ENCODE assay signal across 16 cellular contexts in the genomic region with DNA sequence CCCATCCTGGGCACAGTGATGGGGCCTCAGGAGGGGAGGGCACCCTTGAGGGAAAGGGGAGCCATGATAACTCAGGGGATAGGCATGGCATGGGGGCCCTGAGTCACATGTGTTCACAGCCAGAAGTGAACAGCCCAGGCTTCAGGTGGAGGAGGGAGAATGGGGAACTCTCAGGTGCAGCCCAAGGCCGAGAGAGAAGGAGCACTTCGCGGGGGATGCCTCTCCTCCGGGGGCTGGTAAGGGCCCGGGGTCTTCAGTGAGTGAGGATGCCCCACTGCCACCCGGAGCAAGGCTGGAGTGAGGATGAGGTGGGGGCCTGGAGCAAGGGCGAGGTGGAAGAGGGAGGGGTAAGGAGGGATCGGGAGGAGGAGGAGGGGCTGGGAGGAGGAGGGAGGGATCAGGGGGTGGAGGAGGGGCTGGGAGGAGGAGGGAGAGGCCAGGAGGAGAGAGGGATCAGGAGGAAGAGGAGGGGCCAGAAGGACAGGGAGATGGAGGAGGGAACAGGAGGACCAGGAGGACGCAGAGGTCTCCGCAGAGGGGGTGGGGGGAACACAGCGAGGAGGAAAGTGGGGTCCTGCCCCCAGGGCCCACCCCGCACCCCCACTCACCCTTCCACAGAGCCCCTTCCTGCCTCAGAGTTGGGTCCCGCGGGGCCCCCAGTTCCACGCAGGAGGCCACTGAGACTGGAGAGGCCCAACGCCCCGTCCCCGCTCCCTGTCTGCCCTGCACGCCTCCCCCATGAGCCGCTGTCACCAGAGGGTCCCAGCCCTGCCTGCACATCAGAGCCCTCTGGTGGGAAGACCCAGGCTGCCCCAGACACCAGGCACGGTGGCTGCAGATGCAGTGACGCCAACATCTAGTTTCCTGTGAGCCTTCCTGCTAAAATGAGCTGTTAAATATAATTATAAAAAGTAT. TPM values are rescaled to one million over a fixed set of nuclear protein-coding genes. Genes with fewer than 3 reads are reported as not detected.
DNase-seq lines count a peak whose midpoint lies in the region; ATAC-seq, FAIRE-seq and TF ChIP-seq lines count a peak whose summit lies in the region.
"Had no signal": no experiment of that assay in that cellular context is flagged by ENCODE, and none has a peak within 500 bp of the region (broad histone marks: within the 10 kb centered on the region; RNA-seq: fewer than 3 reads in every experiment).

No MANE protein-coding gene starts in this region.

- H3K14ac ChIP-seq in neuronal stem cell (ENCODE audit: low read length): peak overlapping the region; percentile 38

- H3K23ac ChIP-seq in neuronal stem cell (ENCODE audit: low read depth, low read length, poor library complexity): peak overlapping the region; percentile 89

- no peak overlapping the region for H3K9ac ChIP-seq in neuronal stem cell (ENCODE audit: low read depth, low read length, poor library complexity)

- peak in 1 of 5 donors; percentile 34 for DNase-seq in CD8-positive, alpha-beta memory T cell
- peak; percentile 33 for DNase-seq in GM23338 (ENCODE audit: low spot score)
- no peak for DNase-seq in bronchial epithelial cell (ENCODE audit: low read depth)
- no peak for DNase-seq in neuronal stem cell (ENCODE audit: low spot score)
- DNase-seq in GM13976 (ENCODE audit: low spot score): no peak
- DNase-seq: activated T-cell treated with anti-CD3 and anti-CD28 coated beads, Interleukin-2, amount 50 U/mL, for 4 hours; NCI-H187 had no signal

- H4K20me1 ChIP-seq in GM23338 (replicated peaks; ENCODE audit: insufficient read depth): no peaks in the 10 kb centered on the region

- peak overlapping the region; percentile 83 for H3K18ac ChIP-seq in neuronal stem cell (ENCODE audit: low read length)

- H3K27me3 Mint-ChIP-seq in CD8-positive, alpha-beta memory T cell: peaks cover 2 to 6% of the 10 kb centered on the region in 2 donors
- H3K27me3 Mint-ChIP-seq in GM23338 (ENCODE audit: insufficient read depth, low read depth, poor library complexity): peaks cover 8% of the 10 kb centered on the region
- H3K27me3 Mint-ChIP-seq: type B pancreatic cell had no signal

- CTCF ChIA-PET in CD8-positive, alpha-beta memory T cell (lab: Charles Lee): no interaction called here

- H3K36me3 ChIP-seq in CD8-positive, alpha-beta memory T cell (ENCODE audit: insufficient read depth, low read length): no peaks in the 10 kb centered on the region
- H3K36me3 ChIP-seq in GM23338 (ENCODE audit: insufficient read depth): no peaks in the 10 kb centered on the region
- H3K36me3 ChIP-seq in bronchial epithelial cell (ENCODE audit: control insufficient read depth, insufficient read depth, low read length): no peaks in the 10 kb centered on the region
- H3K36me3 ChIP-seq in neuronal stem cell (replicated peaks in 1 of 2; ENCODE audit: control insufficient read depth in 2 of 2, insufficient read depth in 2 of 2, low read length in 2 of 2): no peaks in the 10 kb centered on the region

- in situ Hi-C loops in GM13976 (cut with MboI; ENCODE audit: low sequenced_read_pairs, unreplicated experiment): no loop called here

- peak overlapping the region in 5 of 8 donors; percentile 29 to 82 (median 72) for H3K27ac Mint-ChIP-seq in CD8-positive, alpha-beta memory T cell
- no peak overlapping the region for H3K27ac Mint-ChIP-seq in GM23338
- H3K27ac Mint-ChIP-seq: type B pancreatic cell had no signal

- no CpG with 5 or more reads among the region's 22 CpGs for WGBS in neuronal stem cell (ENCODE audit: extremely low coverage in 2 of 2, insufficient read length in 2 of 2, insufficient replicate concordance in 1 of 2), 2 donors

- no peak overlapping the region for H3K4me3 Mint-ChIP-seq in CD8-positive, alpha-beta memory T cell
- H3K4me3 Mint-ChIP-seq in GM23338: no peak overlapping the region
- H3K4me3 Mint-ChIP-seq: type B pancreatic cell had no signal

- H4K8ac ChIP-seq in neuronal stem cell (ENCODE audit: low read depth, low read length): no peak overlapping the region

- H3K36me3 Mint-ChIP-seq in CD8-positive, alpha-beta memory T cell: peaks cover 0 to 3% (median 0%) of the 10 kb centered on the region in 3 donors
- no peaks in the 10 kb centered on the region for H3K36me3 Mint-ChIP-seq in GM23338 (ENCODE audit: low read depth)
- H3K36me3 Mint-ChIP-seq: type B pancreatic cell had no signal

- no peaks in the 10 kb centered on the region for H3K9me3 ChIP-seq in CD8-positive, alpha-beta memory T cell (ENCODE audit: low read length)
- H3K9me3 ChIP-seq in neuronal stem cell (replicated peaks in 1 of 2; ENCODE audit: control insufficient read depth in 2 of 2, insufficient read depth in 1 of 2, low read depth in 1 of 2, low read length in 2 of 2): peaks cover 0 to 5% of the 10 kb centered on the region in 2 donors

- H3K4ac ChIP-seq in neuronal stem cell (ENCODE audit: low read length): no peak overlapping the region

- H3K4me1 Mint-ChIP-seq in CD8-positive, alpha-beta memory T cell: peaks cover 37 to 44% (median 40%) of the 10 kb centered on the region in 3 donors
- peaks cover 3% of the 10 kb centered on the region; the same call in 2 of the 3 replicates for H3K4me1 Mint-ChIP-seq in GM23338

- H3K79me1 ChIP-seq in neuronal stem cell (ENCODE audit: low read depth, low read length): peaks cover 2% of the 10 kb centered on the region

- TF ChIP-seq CTCF in GM23338 (conservative IDR thresholded peaks at IDR 0.05; ENCODE audit: low read depth in 2 of 2): peak; percentile 24 to 58; a peak in 3 of 4 replicates
- no peak for TF ChIP-seq CTCF in bronchial epithelial cell (IDR thresholded peaks at IDR 0.05; ENCODE audit: insufficient read depth, low read length, severe bottlenecking)
- TF ChIP-seq CTCF in GM13976 (IDR thresholded peaks at IDR 0.05; ENCODE audit: borderline replicate concordance, control extremely low read depth, extremely low read depth, insufficient read depth, missing control alignments): no peak

- H3K4me2 ChIP-seq in GM23338: no peak overlapping the region
- no peak overlapping the region for H3K4me2 ChIP-seq in neuronal stem cell (ENCODE audit: insufficient read depth, low read length, poor library complexity, severe bottlenecking)

- H2BK120ac ChIP-seq in neuronal stem cell (ENCODE audit: low read depth, low read length): no peak overlapping the region

- peak; percentile 13 for FAIRE-seq in bronchial epithelial cell (lab: Jason Lieb, UNC)
- FAIRE-seq: frontal cortex, GM12892, HTR-8/SVneo had no signal

- peaks cover 39% of the 10 kb centered on the region for H3K4me1 ChIP-seq in CD8-positive, alpha-beta memory T cell (ENCODE audit: insufficient read depth, low read length)
- H3K4me1 ChIP-seq in GM23338 (ENCODE audit: insufficient read depth) (no peaks in the 10 kb centered on the region), neuronal stem cell (ENCODE audit: control insufficient read depth in 2 of 2, insufficient read depth in 1 of 2, low read depth in 1 of 2, low read length in 2 of 2) (peaks cover 2 to 3% of the 10 kb centered on the region in 2 donors)

- no peak overlapping the region for H3K4me3 ChIP-seq in CD8-positive, alpha-beta memory T cell (ENCODE audit: low read length)
- H3K4me3 ChIP-seq in GM23338: no peak overlapping the region
- H3K4me3 ChIP-seq in bronchial epithelial cell (ENCODE audit: low read depth, low read length): no peak overlapping the region
- H3K4me3 ChIP-seq in neuronal stem cell (ENCODE audit: low read length in 2 of 2): no peak overlapping the region

- no peak overlapping the region for H2BK5ac ChIP-seq in neuronal stem cell (ENCODE audit: low read length)

- no peaks in the 10 kb centered on the region for H3F3A ChIP-seq in GM23338 (replicated peaks; ENCODE audit: low read depth)

- H4K91ac ChIP-seq in neuronal stem cell (ENCODE audit: low read depth, low read length, poor library complexity): no peak overlapping the region

- H3K27me3 ChIP-seq in CD8-positive, alpha-beta memory T cell (ENCODE audit: insufficient read depth, low read length, poor library complexity, severe bottlenecking): no peaks in the 10 kb centered on the region
- no peaks in the 10 kb centered on the region for H3K27me3 ChIP-seq in GM23338 (ENCODE audit: insufficient read depth)
- H3K27me3 ChIP-seq in bronchial epithelial cell (ENCODE audit: control insufficient read depth, insufficient read depth, low read length): no peaks in the 10 kb centered on the region
- peaks cover 0 to 1% (median under 1%) of the 10 kb centered on the region in 3 experiments for H3K27me3 ChIP-seq in neuronal stem cell (ENCODE audit: control insufficient read depth in 3 of 3, insufficient read depth in 3 of 3, low read depth in 1 of 3, low read length in 3 of 3)

- no peak overlapping the region for H2BK12ac ChIP-seq in neuronal stem cell (ENCODE audit: low read length)

- no peak overlapping the region for H3K27ac ChIP-seq in CD8-positive, alpha-beta memory T cell (ENCODE audit: low read depth, low read length)
- H3K27ac ChIP-seq in GM23338 (ENCODE audit: low read depth): no peak overlapping the region
- no peak overlapping the region for H3K27ac ChIP-seq in neuronal stem cell (replicated peaks; ENCODE audit: low read length)

- peak; percentile 81 for ATAC-seq in GM23338
- no peak for ATAC-seq in GM18858 (IDR thresholded peaks at IDR 0.05; ENCODE audit: unreplicated experiment)
- ATAC-seq in HG02852 (IDR thresholded peaks at IDR 0.05; ENCODE audit: unreplicated experiment): no peak
- no peak for ATAC-seq in activated CD4-positive, CD25-positive, alpha-beta regulatory T cell treated with anti-CD3 and anti-CD28 coated beads, Interleukin-2, amount 50 U/mL, for 24 hours

- H2AFZ ChIP-seq in GM23338 (no peak overlapping the region), neuronal stem cell (ENCODE audit: low read length) (peak overlapping the region; percentile 22)

- no peaks in the 10 kb centered on the region for H3K9me2 ChIP-seq in GM23338 (ENCODE audit: insufficient read depth)

- no peak overlapping the region for H2AK5ac ChIP-seq in neuronal stem cell (ENCODE audit: low read depth, low read length)

- no peak overlapping the region for H2BK15ac ChIP-seq in neuronal stem cell (ENCODE audit: low read length)

- peaks cover 1 to 3% (median 3%) of the 10 kb centered on the region in 5 donors for H3K9me3 Mint-ChIP-seq in CD8-positive, alpha-beta memory T cell
- H3K9me3 Mint-ChIP-seq in GM23338: no peaks in the 10 kb centered on the region
- H3K9me3 Mint-ChIP-seq: type B pancreatic cell had no signal

- POLR2A ChIA-PET in CD8-positive, alpha-beta memory T cell (lab: Charles Lee): no interaction called here

- H3K79me2 ChIP-seq in GM23338 (replicated peaks; ENCODE audit: insufficient read depth): no peaks in the 10 kb centered on the region

TF ChIP-seq in GM23338, 12 proteins besides CTCF, POLR2A, EP300 and RAD21 (continues in another document):
- no peak for TF ChIP-seq STAT1 (IDR thresholded peaks at IDR 0.05; ENCODE audit: unreplicated experiment)

RNA-seq across cellular contexts. Expression of a gene that starts 42.8 kb away (rescaled TPM):
- under 1 TPM; 0.60 to 0.63 TPM for total RNA-seq in CD8-positive, alpha-beta memory T cell
- 0.59 TPM for polyA plus RNA-seq in CD8-positive, alpha-beta memory T cell
- total RNA-seq in GM23338 (2014; rRNA removed; shearing (Covaris generic)): 2.7 and 3.3 TPM in 2 replicates
- 1.7 and 1.8 TPM in 2 replicates for polyA plus RNA-seq in GM23338 (2016; fragmentation: Nextera tagmentation; extraction: Ambion mirVana)
- 2.1 and 2.3 TPM in 2 replicates for total RNA-seq in bronchial epithelial cell
- 0.04 TPM for polyA plus RNA-seq in neuronal stem cell (2013, experiment 1 of 2)
- polyA plus RNA-seq in neuronal stem cell (2013, experiment 2 of 2): 0.07 TPM
- total RNA-seq: lung microvascular endothelial cell, pulmonary artery endothelial cell had no signal

Comparison
In these comparisons a context has a peak if more than half of its experiments do, and no peak if none do; other contexts are left out.
1. CTCF ChIP-seq: peak in GM23338 (2 of 2); none in bronchial epithelial cell (single experiment) and GM13976 (single experiment).